Comparison of ENCODE assay signal across 16 cellular contexts in the genomic region with DNA sequence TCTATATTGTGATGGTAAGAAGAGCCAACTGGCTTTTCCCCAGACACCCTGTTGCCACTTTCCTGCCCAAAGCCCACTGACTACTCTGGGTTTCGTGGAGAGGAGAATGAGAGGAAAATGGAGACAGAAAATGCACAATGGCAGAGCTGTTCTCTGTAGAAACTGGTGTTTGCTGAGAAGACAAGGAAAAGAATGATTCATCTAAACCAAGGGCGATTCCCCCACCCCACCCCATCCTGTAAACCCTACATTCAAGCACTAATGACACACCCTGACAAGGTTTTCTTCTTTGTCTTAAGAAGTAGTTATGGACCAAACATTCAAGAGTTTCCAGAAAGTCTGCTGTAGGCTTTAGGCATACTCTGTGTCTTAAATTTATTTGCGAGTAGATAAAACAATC.
A peak's percentile ranks its signal among the peaks of the same experiment; 100 is the strongest.
DNase-seq lines count a peak whose midpoint lies in the region; ATAC-seq and TF ChIP-seq lines count a peak whose summit lies in the region.
"Had no signal": no experiment of that assay in that cellular context is flagged by ENCODE, and none has a peak within 500 bp of the region (broad histone marks: within the 10 kb centered on the region; RNA-seq: fewer than 3 reads in every experiment).

No MANE protein-coding gene starts in this region.

- H3K4me1 ChIP-seq in fibroblast of lung (ENCODE audit: control insufficient read depth, extremely low read depth, insufficient read depth, low read length) = peaks cover 4% of the 10 kb centered on the region
- peaks cover 0 to 16% of the 10 kb centered on the region in 2 donors for H3K4me1 ChIP-seq in adrenal gland (replicated peaks in 1 of 2)

- peak overlapping the region; percentile 30 for H2AFZ ChIP-seq in fibroblast of lung (ENCODE audit: low read length)
- H2AFZ ChIP-seq: neural progenitor cell had no signal

- peaks cover 54% of the 10 kb centered on the region for H3K4me1 Mint-ChIP-seq in activated CD4-positive, alpha-beta T cell treated with anti-CD3 and anti-CD28 coated beads for 36 hours
- H3K4me1 Mint-ChIP-seq in activated T-cell treated with anti-CD3 and anti-CD28 coated beads, Interleukin-2, amount 50 U/mL, for 24 hours (ENCODE audit: low read depth) = peaks cover 67% of the 10 kb centered on the region

- WGBS in adrenal gland, 4 donors = 86 to 91% (median 87%) methylated on average over 3 of the region's 3 CpGs

- H3K27ac ChIP-seq in fibroblast of lung (ENCODE audit: insufficient read depth, low read length) (no peak overlapping the region), adrenal gland (no peak overlapping the region)
- H3K27ac ChIP-seq: neural progenitor cell had no signal

- DNase-seq in activated CD4-positive, alpha-beta T cell treated with anti-CD3 and anti-CD28 coated beads for 36 hours = peak; percentile 60
- DNase-seq in activated CD4-positive, alpha-beta T cell treated with anti-CD3 and anti-CD28 coated beads for 1 hour = no peak
- no peak for DNase-seq in activated T-cell treated with anti-CD3 and anti-CD28 coated beads, Interleukin-2, amount 50 U/mL, for 24 hours
- DNase-seq in fibroblast of lung (ENCODE audit: low read depth in 2 of 2) (no peak), adrenal gland (no peak), SHP77 treated with DMSO at 0.1 percent for 48 hours (lab: John Stamatoyannopoulos, UW) (no peak)
- DNase-seq in stimulated activated naive CD8-positive, alpha-beta T cell treated with anti-CD3 and anti-CD28 coated beads, Interleukin-15, Interleukin-2, amounts not matched to agents 100 U/mL and 50 U/mL, for 24 hours = no peak
- DNase-seq: 8988T, activated B cell treated with CpG ODN at 0.5 μM for 24 hours, DMS153, NCI-H1048, NCI-H526 treated with DMSO at 0.1 percent for 48 hours, SIG-M5 had no signal

- H3K79me2 ChIP-seq in fibroblast of lung (ENCODE audit: control insufficient read depth, insufficient read depth, low read length) = no peaks in the 10 kb centered on the region

- H3K27me3 ChIP-seq in fibroblast of lung (ENCODE audit: control insufficient read depth, insufficient read depth, low read length) (no peaks in the 10 kb centered on the region), adrenal gland (no peaks in the 10 kb centered on the region)
- H3K27me3 ChIP-seq: ascending aorta, neural progenitor cell had no signal

- no peak overlapping the region for H3K4me2 ChIP-seq in fibroblast of lung (ENCODE audit: extremely low read depth, insufficient read depth, low read length)
- H3K4me2 ChIP-seq: neural progenitor cell had no signal

- ATAC-seq in activated CD4-positive, alpha-beta T cell treated with anti-CD3 and anti-CD28 coated beads for 36 hours = peak; percentile 77
- peak; percentile 72 for ATAC-seq in stimulated activated naive CD8-positive, alpha-beta T cell treated with anti-CD3 and anti-CD28 coated beads, Interleukin-15, Interleukin-2, amounts not matched to agents 100 U/mL and 50 U/mL, for 24 hours
- ATAC-seq in HG02759 (IDR thresholded peaks at IDR 0.05; ENCODE audit: unreplicated experiment) = no peak

- H3K4me3 ChIP-seq in fibroblast of lung (replicated peaks in 1 of 4; ENCODE audit: control extremely low read depth in 1 of 4, insufficient read depth in 1 of 4, low read depth in 3 of 4, low read length in 4 of 4) (no peak overlapping the region), adrenal gland (no peak overlapping the region)
- H3K4me3 ChIP-seq: ascending aorta, neural progenitor cell had no signal

- H3K9ac ChIP-seq in fibroblast of lung (ENCODE audit: insufficient read depth, low read length) = no peak overlapping the region
- H3K9ac ChIP-seq: neural progenitor cell had no signal

- H3K27me3 Mint-ChIP-seq in activated CD4-positive, alpha-beta T cell treated with anti-CD3 and anti-CD28 coated beads for 36 hours = no peaks in the 10 kb centered on the region
- H3K27me3 Mint-ChIP-seq in activated T-cell treated with anti-CD3 and anti-CD28 coated beads, Interleukin-2, amount 50 U/mL, for 24 hours = no peaks in the 10 kb centered on the region
- H3K27me3 Mint-ChIP-seq: activated B cell treated with CpG ODN at 0.5 μM for 24 hours had no signal

- intact Hi-C loops in activated CD4-positive, alpha-beta T cell treated with anti-CD3 and anti-CD28 coated beads for 36 hours (cut with DNase I, micrococcal nuclease) = loop anchor here in 1 of 2 experiments (5.0 kb wide), 1 partner anchor 358 kb away; no protein-coding TSS in a partner anchor
- intact Hi-C loops in adrenal gland (cut with DNase I) = no loop called here

- peak overlapping the region; percentile 83 for H3K27ac Mint-ChIP-seq in activated CD4-positive, alpha-beta T cell treated with anti-CD3 and anti-CD28 coated beads for 36 hours
- peak overlapping the region; percentile 96 for H3K27ac Mint-ChIP-seq in activated T-cell treated with anti-CD3 and anti-CD28 coated beads, Interleukin-2, amount 50 U/mL, for 24 hours
- H3K27ac Mint-ChIP-seq: activated B cell treated with CpG ODN at 0.5 μM for 24 hours, neural progenitor cell had no signal

- no peaks in the 10 kb centered on the region for H4K20me1 ChIP-seq in fibroblast of lung (ENCODE audit: control insufficient read depth, extremely low read depth, insufficient read depth, low read length)

- no peaks in the 10 kb centered on the region for H3K9me3 Mint-ChIP-seq in activated CD4-positive, alpha-beta T cell treated with anti-CD3 and anti-CD28 coated beads for 36 hours (ENCODE audit: low read depth)
- no peaks in the 10 kb centered on the region for H3K9me3 Mint-ChIP-seq in activated T-cell treated with anti-CD3 and anti-CD28 coated beads, Interleukin-2, amount 50 U/mL, for 24 hours
- H3K9me3 Mint-ChIP-seq: activated B cell treated with CpG ODN at 0.5 μM for 24 hours, neural progenitor cell had no signal

- CTCF ChIA-PET in activated CD4-positive, alpha-beta T cell treated with anti-CD3 and anti-CD28 coated beads for 36 hours (lab: Charles Lee) = interaction anchor here (1.5 kb wide), 1 partner anchor 9 kb away, joined by 3 read pairs; no protein-coding TSS in a partner anchor

- H3K36me3 Mint-ChIP-seq in activated CD4-positive, alpha-beta T cell treated with anti-CD3 and anti-CD28 coated beads for 36 hours (ENCODE audit: low read depth) = peaks cover 21% of the 10 kb centered on the region
- peaks cover 44% of the 10 kb centered on the region for H3K36me3 Mint-ChIP-seq in activated T-cell treated with anti-CD3 and anti-CD28 coated beads, Interleukin-2, amount 50 U/mL, for 24 hours (ENCODE audit: low read depth)

- no peak for TF ChIP-seq POLR2A in adrenal gland (IDR thresholded peaks at IDR 0.05)

- H3K4me3 Mint-ChIP-seq in activated CD4-positive, alpha-beta T cell treated with anti-CD3 and anti-CD28 coated beads for 36 hours = no peak overlapping the region
- H3K4me3 Mint-ChIP-seq in activated T-cell treated with anti-CD3 and anti-CD28 coated beads, Interleukin-2, amount 50 U/mL, for 24 hours = no peak overlapping the region
- H3K4me3 Mint-ChIP-seq: activated B cell treated with CpG ODN at 0.5 μM for 24 hours, neural progenitor cell had no signal

- POLR2A ChIA-PET in activated CD4-positive, alpha-beta T cell treated with anti-CD3 and anti-CD28 coated beads for 36 hours (lab: Charles Lee) = no interaction called here

- H3K9me3 ChIP-seq in fibroblast of lung (ENCODE audit: control insufficient read depth, insufficient read depth, low read depth, low read length) (no peaks in the 10 kb centered on the region), adrenal gland (replicated peaks in 1 of 3) (no peaks in the 10 kb centered on the region)
- H3K9me3 ChIP-seq: ascending aorta had no signal

- TF ChIP-seq CTCF in fibroblast of lung (conservative IDR thresholded peaks at IDR 0.05 in 1 of 2, IDR thresholded peaks at IDR 0.05 in 1 of 2; ENCODE audit: low read depth in 1 of 2, low read length in 2 of 2) (no peak), adrenal gland (IDR thresholded peaks at IDR 0.05) (no peak)

- H3K36me3 ChIP-seq in fibroblast of lung (ENCODE audit: control insufficient read depth, insufficient read depth, low read length) = no peaks in the 10 kb centered on the region
- H3K36me3 ChIP-seq in adrenal gland (replicated peaks in 1 of 2) = no peaks in the 10 kb centered on the region
- H3K36me3 ChIP-seq: neural progenitor cell had no signal
